Comparison of ENCODE assay signal across 22 cellular contexts in the genomic region with DNA sequence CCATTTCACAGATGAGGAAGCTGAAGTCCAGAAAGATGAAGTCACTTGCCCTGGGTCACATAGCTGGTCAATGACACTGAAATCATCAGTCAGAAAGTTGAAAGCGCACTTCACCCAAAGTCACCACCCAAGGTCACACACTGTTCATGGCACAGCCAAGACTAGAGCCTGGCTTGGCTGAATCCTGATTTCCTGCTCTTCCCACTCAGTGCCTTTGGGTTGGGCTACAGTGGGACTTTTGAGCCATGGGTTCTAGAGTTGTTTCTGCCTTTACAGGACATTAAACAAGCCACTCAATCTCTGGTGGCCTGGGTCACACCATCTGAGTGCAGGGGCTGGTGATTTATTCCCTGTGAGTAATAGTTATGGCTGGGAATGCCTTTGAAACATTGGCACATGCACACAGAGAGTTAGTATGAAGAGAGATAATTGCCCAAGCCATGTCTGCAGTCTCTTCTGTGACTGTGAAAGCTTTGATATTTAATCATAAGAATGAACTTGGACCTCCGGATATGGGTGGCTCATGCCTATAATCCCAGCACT. TPM values are rescaled to one million over a fixed set of nuclear protein-coding genes. Genes with fewer than 3 reads are reported as not detected.
"Had no signal": no experiment of that assay in that cellular context is flagged by ENCODE, and none has a peak within 500 bp of the region (broad histone marks: within the 10 kb centered on the region; RNA-seq: fewer than 3 reads in every experiment).

No MANE protein-coding gene starts in this region.

- H3K9me3 Mint-ChIP-seq: activated T-cell treated with anti-CD3 and anti-CD28 coated beads, Interleukin-2, amount 50 U/mL, for 24 hours; activated T-helper 17 cell treated with anti-CD3 and anti-CD28 coated beads, Interleukin-2, amount 50 U/mL, for 72 hours; central memory CD8-positive, alpha-beta T cell; effector memory CD8-positive, alpha-beta T cell; nephron progenitor cell; WTC11 had no signal

- H3K36me3 ChIP-seq: left ventricle myocardium inferior, sigmoid colon, upper lobe of left lung had no signal

- H3K27me3 ChIP-seq: sigmoid colon, upper lobe of left lung had no signal

- H3K27ac Mint-ChIP-seq: activated naive CD8-positive, alpha-beta T cell; activated T-cell treated with anti-CD3 and anti-CD28 coated beads, Interleukin-2, amount 50 U/mL, for 24 hours; activated T-helper 17 cell treated with anti-CD3 and anti-CD28 coated beads, Interleukin-2, amount 50 U/mL, for 72 hours; effector memory CD8-positive, alpha-beta T cell; nephron progenitor cell; WTC11 had no signal

- H3K4me1 Mint-ChIP-seq: central memory CD8-positive, alpha-beta T cell had no signal

- ATAC-seq: activated T-helper 17 cell treated with anti-CD3 and anti-CD28 coated beads, Interleukin-2, amount 50 U/mL, for 72 hours; effector memory CD8-positive, alpha-beta T cell; WTC11 had no signal

- H3K36me3 Mint-ChIP-seq: activated naive CD8-positive, alpha-beta T cell; WTC11 had no signal

- H3K4me3 Mint-ChIP-seq: activated naive CD8-positive, alpha-beta T cell; activated T-cell treated with anti-CD3 and anti-CD28 coated beads, Interleukin-2, amount 50 U/mL, for 24 hours; activated T-helper 17 cell treated with anti-CD3 and anti-CD28 coated beads, Interleukin-2, amount 50 U/mL, for 72 hours; central memory CD8-positive, alpha-beta T cell; effector memory CD8-positive, alpha-beta T cell; nephron progenitor cell; WTC11 had no signal

- DNase-seq: activated CD4-positive, alpha-beta T cell treated with anti-CD3 and anti-CD28 coated beads, Interleukin-2, amount 50 U/mL, for 4 hours; activated CD8-positive, alpha-beta memory T cell treated with anti-CD3 and anti-CD28 coated beads for 24 hours; activated CD8-positive, alpha-beta memory T cell treated with anti-CD3 and anti-CD28 coated beads, Interleukin-2, amount 50 U/mL, for 4 hours; activated T-cell treated with anti-CD3 and anti-CD28 coated beads, Interleukin-2, amount 50 U/mL, for 24 hours; effector memory CD8-positive, alpha-beta T cell; foreskin fibroblast; kidney; left ventricle myocardium inferior; nephron progenitor cell; occipital lobe; posterior cingulate gyrus; retina; sigmoid colon; stimulated activated CD4-positive, alpha-beta T cell treated with anti-CD3 and anti-CD28 coated beads, Interleukin-4, amount 100 ng/mL, for 1 hour; stimulated activated naive CD4-positive, alpha-beta T cell; T-helper 9 cell; upper lobe of left lung had no signal

- H3K27ac ChIP-seq: left ventricle myocardium inferior, sigmoid colon, upper lobe of left lung had no signal

- H3K4me3 ChIP-seq: left ventricle myocardium inferior, sigmoid colon, upper lobe of left lung had no signal

- H3K9me3 ChIP-seq: left ventricle myocardium inferior, sigmoid colon, upper lobe of left lung had no signal

RNA-seq across cellular contexts. Expression of gene ARHGEF10L, which starts 15.9 kb away (rescaled TPM):
- total RNA-seq: activated T-helper 17 cell treated with anti-CD3 and anti-CD28 coated beads, Interleukin-2, amount 50 U/mL, for 72 hours; T-helper 1 cell treated with Interleukin-12 subunit alpha and Interleukin-12 subunit beta and Interleukin-4 antibody, amounts not matched to agents 30 ng/mL and 1 ng/mL, for 36 hours had no signal
